1 cellular context compared by ENCODE assay signal in the genomic region with DNA sequence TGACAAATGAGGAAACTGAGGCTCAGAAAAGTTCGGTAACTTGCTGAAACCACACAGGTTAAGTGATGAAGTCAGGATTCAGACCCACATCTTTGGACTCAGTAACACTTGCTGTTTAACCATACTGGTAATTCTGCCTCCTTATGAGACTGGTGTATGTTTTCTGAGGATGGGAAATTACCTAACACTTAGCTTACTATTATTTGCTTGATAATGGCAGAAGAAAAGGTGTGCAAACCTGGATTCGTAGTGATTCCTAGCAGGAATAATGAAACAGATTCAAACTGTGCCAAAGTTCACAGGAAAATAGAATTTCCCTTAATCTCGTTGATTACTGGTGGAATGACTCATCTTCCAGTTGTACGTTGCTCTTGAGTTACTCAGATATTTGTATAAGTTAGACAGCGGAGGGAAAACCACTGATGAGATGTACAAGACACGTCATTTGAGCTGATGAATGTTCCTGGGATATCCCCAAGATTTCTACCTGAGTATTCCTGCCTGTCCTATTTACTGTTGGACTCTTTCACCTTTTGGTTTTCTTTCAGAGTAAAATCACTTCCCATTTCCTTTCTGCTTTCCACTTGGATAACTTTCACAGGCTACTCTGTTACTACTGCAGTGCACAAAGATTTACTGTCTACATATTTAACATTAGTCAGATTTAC.
A peak's percentile ranks its signal among the peaks of the same experiment; 100 is the strongest.
TF ChIP-seq lines count a peak whose summit lies in the region.

No MANE protein-coding gene starts in this region.

TF ChIP-seq in HepG2, 621 proteins besides CTCF, POLR2A, EP300 and RAD21 (continued from another document and continues in another):
- TF ChIP-seq RFXANK (CRISPR knock-in tag; IDR thresholded peaks at IDR 0.05): peak; percentile 54; the same call in 1 of the 2 replicates
- TF ChIP-seq, protein P1, sequence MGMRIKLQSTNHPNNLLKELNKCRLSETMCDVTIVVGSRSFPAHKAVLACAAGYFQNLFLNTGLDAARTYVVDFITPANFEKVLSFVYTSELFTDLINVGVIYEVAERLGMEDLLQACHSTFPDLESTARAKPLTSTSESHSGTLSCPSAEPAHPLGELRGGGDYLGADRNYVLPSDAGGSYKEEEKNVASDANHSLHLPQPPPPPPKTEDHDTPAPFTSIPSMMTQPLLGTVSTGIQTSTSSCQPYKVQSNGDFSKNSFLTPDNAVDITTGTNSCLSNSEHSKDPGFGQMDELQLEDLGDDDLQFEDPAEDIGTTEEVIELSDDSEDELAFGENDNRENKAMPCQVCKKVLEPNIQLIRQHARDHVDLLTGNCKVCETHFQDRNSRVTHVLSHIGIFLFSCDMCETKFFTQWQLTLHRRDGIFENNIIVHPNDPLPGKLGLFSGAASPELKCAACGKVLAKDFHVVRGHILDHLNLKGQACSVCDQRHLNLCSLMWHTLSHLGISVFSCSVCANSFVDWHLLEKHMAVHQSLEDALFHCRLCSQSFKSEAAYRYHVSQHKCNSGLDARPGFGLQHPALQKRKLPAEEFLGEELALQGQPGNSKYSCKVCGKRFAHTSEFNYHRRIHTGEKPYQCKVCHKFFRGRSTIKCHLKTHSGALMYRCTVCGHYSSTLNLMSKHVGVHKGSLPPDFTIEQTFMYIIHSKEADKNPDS (CRISPR knock-in tag; IDR thresholded peaks at IDR 0.05): no peak
- no peak for TF ChIP-seq ZNF841 (CRISPR knock-in tag; IDR thresholded peaks at IDR 0.05; ENCODE audit: borderline replicate concordance)
- TF ChIP-seq HDAC1 (CRISPR knock-in tag; IDR thresholded peaks at IDR 0.05): peak; percentile 29; the same call in 1 of the 2 replicates
- no peak for TF ChIP-seq PAF1 (CRISPR knock-in tag; IDR thresholded peaks at IDR 0.05)
- peak; percentile 36 for TF ChIP-seq SKI (IDR thresholded peaks at IDR 0.05; ENCODE audit: partially characterized antibody)
- no peak for TF ChIP-seq NFIB (CRISPR knock-in tag; IDR thresholded peaks at IDR 0.05; ENCODE audit: borderline replicate concordance)
- no peak for TF ChIP-seq PRMT3 (CRISPR knock-in tag; IDR thresholded peaks at IDR 0.05; ENCODE audit: borderline replicate concordance, low read depth)
- TF ChIP-seq IRF1 (CRISPR knock-in tag; IDR thresholded peaks at IDR 0.05; ENCODE audit: low read depth): no peak
- TF ChIP-seq, protein P2, sequence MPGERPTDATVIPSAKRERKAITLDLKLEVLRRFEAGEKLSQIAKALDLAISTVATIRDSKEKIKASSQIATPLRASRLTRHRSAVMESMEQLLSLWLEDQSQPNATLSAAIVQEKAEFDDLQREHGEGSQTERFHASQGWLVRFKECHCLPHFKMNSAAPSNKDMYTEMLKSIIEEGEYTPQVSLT (CRISPR knock-in tag; IDR thresholded peaks at IDR 0.05; ENCODE audit: borderline replicate concordance, low read depth): no peak
- peak; percentile 84 for TF ChIP-seq ZBTB21 (CRISPR knock-in tag; IDR thresholded peaks at IDR 0.05)
- 0 out of 2 replicates have a peak, but pooled peaks have one; percentile 42 for TF ChIP-seq ZNF770 (CRISPR knock-in tag; IDR thresholded peaks at IDR 0.05)
- TF ChIP-seq ISX (CRISPR knock-in tag; conservative IDR thresholded peaks at IDR 0.05): no peak
- no peak for TF ChIP-seq HCFC1 (IDR thresholded peaks at IDR 0.05; ENCODE audit: low read depth, low read length)
- no peak for TF ChIP-seq RNF2 (conservative IDR thresholded peaks at IDR 0.05; ENCODE audit: low read depth)
- TF ChIP-seq ZNF672 (CRISPR knock-in tag; IDR thresholded peaks at IDR 0.05): no peak
- TF ChIP-seq ATAD3A (CRISPR knock-in tag; IDR thresholded peaks at IDR 0.05): no peak
- TF ChIP-seq NCOA2 (CRISPR knock-in tag; IDR thresholded peaks at IDR 0.05): no peak; the same call in 1 of the 2 replicates
- no peak for TF ChIP-seq SP4 (CRISPR knock-in tag; IDR thresholded peaks at IDR 0.05)
- peak; percentile 73 for TF ChIP-seq ZNF317 (CRISPR knock-in tag; IDR thresholded peaks at IDR 0.05)
- peak; percentile 52; the same call in 1 of the 2 replicates for TF ChIP-seq BRF2 (CRISPR knock-in tag; IDR thresholded peaks at IDR 0.05)
- TF ChIP-seq ATF6 (CRISPR knock-in tag; conservative IDR thresholded peaks at IDR 0.05): no peak
- TF ChIP-seq ZNF605 (CRISPR knock-in tag; IDR thresholded peaks at IDR 0.05): no peak
- TF ChIP-seq FOXC1 (CRISPR knock-in tag; IDR thresholded peaks at IDR 0.05; ENCODE audit: borderline replicate concordance): no peak
- TF ChIP-seq IKZF4 (CRISPR knock-in tag; IDR thresholded peaks at IDR 0.05; ENCODE audit: borderline replicate concordance, low read depth, not compliant biosample characterization): no peak
- no peak for TF ChIP-seq SNAI1 (CRISPR knock-in tag; IDR thresholded peaks at IDR 0.05; ENCODE audit: borderline replicate concordance)
- no peak for TF ChIP-seq ZC3H4 (CRISPR knock-in tag; IDR thresholded peaks at IDR 0.05; ENCODE audit: borderline replicate concordance)
- TF ChIP-seq ZNF792 (CRISPR knock-in tag; IDR thresholded peaks at IDR 0.05): peak; percentile 87; the same call in 1 of the 2 replicates
- TF ChIP-seq ZNF839 (CRISPR knock-in tag; IDR thresholded peaks at IDR 0.05; ENCODE audit: borderline replicate concordance): no peak
- TF ChIP-seq MZF1 (CRISPR knock-in tag; IDR thresholded peaks at IDR 0.05; ENCODE audit: borderline replicate concordance): no peak
- no peak for TF ChIP-seq HES4 (CRISPR knock-in tag; IDR thresholded peaks at IDR 0.05; ENCODE audit: borderline replicate concordance)
- TF ChIP-seq NR2F1 (CRISPR knock-in tag; IDR thresholded peaks at IDR 0.05): no peak
- no peak for TF ChIP-seq ZNF460 (CRISPR knock-in tag; IDR thresholded peaks at IDR 0.05; ENCODE audit: borderline replicate concordance)
- TF ChIP-seq NFKBIZ (CRISPR knock-in tag; IDR thresholded peaks at IDR 0.05): peak; percentile 85; the same call in 1 of the 2 replicates
- TF ChIP-seq ELF1 (CRISPR knock-in tag; IDR thresholded peaks at IDR 0.05): no peak
- TF ChIP-seq, protein P3, sequence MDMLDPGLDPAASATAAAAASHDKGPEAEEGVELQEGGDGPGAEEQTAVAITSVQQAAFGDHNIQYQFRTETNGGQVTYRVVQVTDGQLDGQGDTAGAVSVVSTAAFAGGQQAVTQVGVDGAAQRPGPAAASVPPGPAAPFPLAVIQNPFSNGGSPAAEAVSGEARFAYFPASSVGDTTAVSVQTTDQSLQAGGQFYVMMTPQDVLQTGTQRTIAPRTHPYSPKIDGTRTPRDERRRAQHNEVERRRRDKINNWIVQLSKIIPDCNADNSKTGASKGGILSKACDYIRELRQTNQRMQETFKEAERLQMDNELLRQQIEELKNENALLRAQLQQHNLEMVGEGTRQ (IDR thresholded peaks at IDR 0.05; ENCODE audit: low read depth, low read length): no peak
- TF ChIP-seq, protein P3 (CRISPR knock-in tag; IDR thresholded peaks at IDR 0.05; ENCODE audit: borderline replicate concordance): no peak
- TF ChIP-seq MAFF (IDR thresholded peaks at IDR 0.05; ENCODE audit: low read depth, low read length): no peak
- no peak for TF ChIP-seq DPF2 (CRISPR knock-in tag; IDR thresholded peaks at IDR 0.05; ENCODE audit: borderline replicate concordance, low read depth)
- TF ChIP-seq ZBTB7A (CRISPR knock-in tag; IDR thresholded peaks at IDR 0.05): no peak
- no peak for TF ChIP-seq ZNF160 (CRISPR knock-in tag; IDR thresholded peaks at IDR 0.05)
- no peak for TF ChIP-seq CENPX (CRISPR knock-in tag; IDR thresholded peaks at IDR 0.05)
- TF ChIP-seq, protein P4, sequence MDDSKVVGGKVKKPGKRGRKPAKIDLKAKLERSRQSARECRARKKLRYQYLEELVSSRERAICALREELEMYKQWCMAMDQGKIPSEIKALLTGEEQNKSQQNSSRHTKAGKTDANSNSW (CRISPR knock-in tag; IDR thresholded peaks at IDR 0.05; ENCODE audit: borderline replicate concordance): no peak
- TF ChIP-seq CHD2 (IDR thresholded peaks at IDR 0.05; ENCODE audit: low read depth, low read length): no peak
- no peak for TF ChIP-seq BATF2 (CRISPR knock-in tag; IDR thresholded peaks at IDR 0.05)
- TF ChIP-seq KDM3A (CRISPR knock-in tag; IDR thresholded peaks at IDR 0.05; ENCODE audit: low read depth): no peak
- no peak for TF ChIP-seq ZNF121 (CRISPR knock-in tag; IDR thresholded peaks at IDR 0.05)
- TF ChIP-seq ZNF530 (CRISPR knock-in tag; IDR thresholded peaks at IDR 0.05; ENCODE audit: low read depth): no peak
- TF ChIP-seq, protein P5, sequence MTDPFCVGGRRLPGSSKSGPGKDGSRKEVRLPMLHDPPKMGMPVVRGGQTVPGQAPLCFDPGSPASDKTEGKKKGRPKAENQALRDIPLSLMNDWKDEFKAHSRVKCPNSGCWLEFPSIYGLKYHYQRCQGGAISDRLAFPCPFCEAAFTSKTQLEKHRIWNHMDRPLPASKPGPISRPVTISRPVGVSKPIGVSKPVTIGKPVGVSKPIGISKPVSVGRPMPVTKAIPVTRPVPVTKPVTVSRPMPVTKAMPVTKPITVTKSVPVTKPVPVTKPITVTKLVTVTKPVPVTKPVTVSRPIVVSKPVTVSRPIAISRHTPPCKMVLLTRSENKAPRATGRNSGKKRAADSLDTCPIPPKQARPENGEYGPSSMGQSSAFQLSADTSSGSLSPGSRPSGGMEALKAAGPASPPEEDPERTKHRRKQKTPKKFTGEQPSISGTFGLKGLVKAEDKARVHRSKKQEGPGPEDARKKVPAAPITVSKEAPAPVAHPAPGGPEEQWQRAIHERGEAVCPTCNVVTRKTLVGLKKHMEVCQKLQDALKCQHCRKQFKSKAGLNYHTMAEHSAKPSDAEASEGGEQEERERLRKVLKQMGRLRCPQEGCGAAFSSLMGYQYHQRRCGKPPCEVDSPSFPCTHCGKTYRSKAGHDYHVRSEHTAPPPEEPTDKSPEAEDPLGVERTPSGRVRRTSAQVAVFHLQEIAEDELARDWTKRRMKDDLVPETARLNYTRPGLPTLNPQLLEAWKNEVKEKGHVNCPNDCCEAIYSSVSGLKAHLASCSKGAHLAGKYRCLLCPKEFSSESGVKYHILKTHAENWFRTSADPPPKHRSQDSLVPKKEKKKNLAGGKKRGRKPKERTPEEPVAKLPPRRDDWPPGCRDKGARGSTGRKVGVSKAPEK (CRISPR knock-in tag; IDR thresholded peaks at IDR 0.05; ENCODE audit: borderline replicate concordance): no peak
- peak; percentile 79 for TF ChIP-seq FOXA3 (CRISPR knock-in tag; IDR thresholded peaks at IDR 0.05)
- TF ChIP-seq ZNF205 (CRISPR knock-in tag; IDR thresholded peaks at IDR 0.05): no peak
- TF ChIP-seq ZNF577 (CRISPR knock-in tag; IDR thresholded peaks at IDR 0.05; ENCODE audit: borderline replicate concordance, low read depth): no peak
- no peak for TF ChIP-seq KDM5B (CRISPR knock-in tag; IDR thresholded peaks at IDR 0.05; ENCODE audit: borderline replicate concordance)
- no peak for TF ChIP-seq ZNF547 (CRISPR knock-in tag; IDR thresholded peaks at IDR 0.05)
- no peak for TF ChIP-seq DMAP1 (CRISPR knock-in tag; IDR thresholded peaks at IDR 0.05)
- TF ChIP-seq RXRB (CRISPR knock-in tag; IDR thresholded peaks at IDR 0.05; ENCODE audit: borderline replicate concordance): peak; percentile 100
- TF ChIP-seq SNAPC2 (CRISPR knock-in tag; IDR thresholded peaks at IDR 0.05): no peak; the same call in 1 of the 2 replicates
